8 cellular contexts compared by ENCODE assay signal in genomic region chr6:43496370-43497128, GRCh38. TPM values are rescaled to one million over a fixed set of nuclear protein-coding genes. Genes with fewer than 3 reads are reported as not detected.
DNase-seq lines count a peak whose midpoint lies in the region; ATAC-seq and TF ChIP-seq lines count a peak whose summit lies in the region.

No MANE protein-coding gene starts in this region.

- peak; percentile 50 for DNase-seq in HT1080 (ENCODE audit: low read depth)
- DNase-seq in brain microvascular endothelial cell: peak; percentile 38
- no peak for DNase-seq in T-helper 1 cell
- no peak for DNase-seq in SKM-1 treated with dmso at 0.1 percent for 144 hours (lab: John Stamatoyannopoulos, UW; ENCODE audit: unreplicated experiment)
- no peak for DNase-seq in pons (ENCODE audit: low spot score)

- H3K4me2 ChIP-seq in BLaER1: no peak overlapping the region; the same call in 1 of the 2 replicates

- H4K20me1 ChIP-seq in BLaER1: peaks cover 79% of the 10 kb centered on the region

- no peak overlapping the region; the same call in 1 of the 2 replicates for H3K27ac ChIP-seq in BLaER1
- H3K27ac ChIP-seq in brain microvascular endothelial cell: no peak overlapping the region
- no peak overlapping the region for H3K27ac ChIP-seq in liver (ENCODE audit: low read depth in 1 of 2, low read length in 2 of 2)

- WGBS in liver: 66% methylated on average over 18 of the region's 18 CpGs

- ATAC-seq in GM21737 (IDR thresholded peaks at IDR 0.05; ENCODE audit: unreplicated experiment): no peak

- H3K9ac ChIP-seq in BLaER1 (peak overlapping the region; percentile 48; the same call in 1 of the 2 replicates), liver (ENCODE audit: low read depth in 1 of 2, low read length in 2 of 2) (no peak overlapping the region)

- peak; percentile 77 for TF ChIP-seq CTCF in brain microvascular endothelial cell (IDR thresholded peaks at IDR 0.05; ENCODE audit: low read depth, low read length, missing control alignments)
- TF ChIP-seq CTCF in liver (IDR thresholded peaks at IDR 0.05; ENCODE audit: low read depth, low read length, missing input control): peak; percentile 48

- in situ Hi-C loops in brain microvascular endothelial cell (cut with HindIII; ENCODE audit: low pct_ligation_motif_present, low sequenced_read_pairs): no loop called here

- TF ChIP-seq RAD21 in liver (IDR thresholded peaks at IDR 0.05): peak; percentile 77 to 81

- no peak overlapping the region for H3K4me3 ChIP-seq in BLaER1
- no peak overlapping the region for H3K4me3 ChIP-seq in brain microvascular endothelial cell (ENCODE audit: low read depth, low read length)
- no peak overlapping the region for H3K4me3 ChIP-seq in liver (ENCODE audit: low read depth in 1 of 3, low read length in 3 of 3)

- H3K9me3 ChIP-seq in BLaER1: no peaks in the 10 kb centered on the region
- H3K9me3 ChIP-seq in liver (ENCODE audit: control insufficient read depth in 4 of 4, low read length in 3 of 4): no peaks in the 10 kb centered on the region

- H3K36me3 ChIP-seq in BLaER1 (peaks cover 91% of the 10 kb centered on the region), brain microvascular endothelial cell (replicated peaks) (peaks cover 27% of the 10 kb centered on the region), liver (ENCODE audit: control insufficient read depth in 4 of 4, insufficient read depth in 3 of 4, low read depth in 1 of 4, low read length in 3 of 4) (peaks cover 2 to 24% (median 8%) of the 10 kb centered on the region in 4 donors)

- H3K4me1 ChIP-seq in BLaER1: peaks cover 24% of the 10 kb centered on the region
- H3K4me1 ChIP-seq in liver (ENCODE audit: control insufficient read depth in 4 of 4, insufficient read depth in 4 of 4, low read length in 3 of 4): peaks cover 10 to 57% (median 39%) of the 10 kb centered on the region in 4 donors

- H3K27me3 ChIP-seq in BLaER1 (no peaks in the 10 kb centered on the region), brain microvascular endothelial cell (replicated peaks) (no peaks in the 10 kb centered on the region), liver (ENCODE audit: control insufficient read depth in 4 of 4, insufficient read depth in 4 of 4, low read length in 3 of 4) (no peaks in the 10 kb centered on the region)

TF ChIP-seq in liver, 16 proteins besides CTCF, POLR2A, EP300 and RAD21:
- TF ChIP-seq HNF4A (conservative IDR thresholded peaks at IDR 0.05) (no peak), EGR1 (IDR thresholded peaks at IDR 0.05; ENCODE audit: low read depth in 2 of 2) (no peak), YY1 (IDR thresholded peaks at IDR 0.05) (no peak), RXRA (IDR thresholded peaks at IDR 0.05) (peak; percentile 52 to 66)
- TF ChIP-seq, protein P1, sequence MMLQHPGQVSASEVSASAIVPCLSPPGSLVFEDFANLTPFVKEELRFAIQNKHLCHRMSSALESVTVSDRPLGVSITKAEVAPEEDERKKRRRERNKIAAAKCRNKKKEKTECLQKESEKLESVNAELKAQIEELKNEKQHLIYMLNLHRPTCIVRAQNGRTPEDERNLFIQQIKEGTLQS (IDR thresholded peaks at IDR 0.05): no peak

RNA-seq across cellular contexts. Expression of gene LRRC73, which starts 13.6 kb away (rescaled TPM):
- 0.07 and 0.77 TPM in 2 replicates for total RNA-seq in HT1080 (2014; rRNA removed; shearing (Covaris generic))
- 1.2 TPM in 2 replicates for polyA plus RNA-seq in HT1080 (2015; cell fraction: cytosol; rRNA removed)
- 0.60 and 1.1 TPM in 2 replicates for polyA plus RNA-seq in HT1080 (2015; cell fraction: nucleus; rRNA removed)
- total RNA-seq in liver: under 1 TPM in 1 of 2 donors, not detected in 1; 0.08 TPM
- polyA plus RNA-seq in liver: under 1 TPM; 0.10 to 0.99 TPM

RNA-seq across cellular contexts. Expression of gene TJAP1, which starts 19.2 kb away (rescaled TPM):
- 19.4 and 21.3 TPM in 2 replicates for total RNA-seq in HT1080 (2014; rRNA removed; shearing (Covaris generic))
- polyA plus RNA-seq in HT1080 (2015; cell fraction: cytosol; rRNA removed): 24.2 and 31.2 TPM in 2 replicates
- 63.4 and 64.7 TPM in 2 replicates for polyA plus RNA-seq in HT1080 (2015; cell fraction: nucleus; rRNA removed)
- total RNA-seq in liver: 10 to 100 TPM in 1 of 2 donors, 1 to 10 TPM in 1; 6.9 to 10.3 TPM
- polyA plus RNA-seq in liver: 1 to 10 TPM; 6.9 to 8.8 TPM

RNA-seq across cellular contexts. Expression of gene YIPF3, which starts 20.2 kb away (rescaled TPM):
- 94.2 and 100 TPM in 2 replicates for total RNA-seq in HT1080 (2014; rRNA removed; shearing (Covaris generic))
- 157 and 186 TPM in 2 replicates for polyA plus RNA-seq in HT1080 (2015; cell fraction: cytosol; rRNA removed)
- polyA plus RNA-seq in HT1080 (2015; cell fraction: nucleus; rRNA removed): 158 and 171 TPM in 2 replicates
- total RNA-seq in liver: 10 to 100 TPM; 43.8 to 56.3 TPM
- 10 to 100 TPM; 67.0 to 91.9 TPM for polyA plus RNA-seq in liver

RNA-seq across cellular contexts. Expression of gene POLR1C, which starts 20.3 kb away (rescaled TPM):
- total RNA-seq in HT1080 (2014; rRNA removed; shearing (Covaris generic)): 56.6 and 59.3 TPM in 2 replicates
- polyA plus RNA-seq in HT1080 (2015; cell fraction: cytosol; rRNA removed): 40.8 and 53.7 TPM in 2 replicates
- 100 and 112 TPM in 2 replicates for polyA plus RNA-seq in HT1080 (2015; cell fraction: nucleus; rRNA removed)
- total RNA-seq in liver: 10 to 100 TPM; 10.8 to 18.2 TPM
- 10 to 100 TPM; 19.8 to 24.3 TPM for polyA plus RNA-seq in liver

RNA-seq across cellular contexts. Expression of gene DLK2, which starts 41.2 kb away (rescaled TPM):
- 3.8 and 4.2 TPM in 2 replicates for total RNA-seq in HT1080 (2014; rRNA removed; shearing (Covaris generic))
- 1.8 and 2.2 TPM in 2 replicates for polyA plus RNA-seq in HT1080 (2015; cell fraction: cytosol; rRNA removed)
- polyA plus RNA-seq in HT1080 (2015; cell fraction: nucleus; rRNA removed): 0.84 and 1.3 TPM in 2 replicates
- 1 to 10 TPM in 1 of 2 donors, not detected in 1; 1.0 TPM for total RNA-seq in liver
- polyA plus RNA-seq in liver: under 1 TPM; 0.08 TPM

Comparison
In these comparisons a context has a peak if more than half of its experiments do, and no peak if none do; other contexts are left out.
1. DNase-seq: peak in HT1080 (single experiment) and brain microvascular endothelial cell (single experiment); none in T-helper 1 cell (0 of 5), SKM-1 treated with dmso at 0.1 percent for 144 hours (single experiment) and pons (single experiment).